8 cellular contexts compared by ENCODE assay signal in the genomic region with DNA sequence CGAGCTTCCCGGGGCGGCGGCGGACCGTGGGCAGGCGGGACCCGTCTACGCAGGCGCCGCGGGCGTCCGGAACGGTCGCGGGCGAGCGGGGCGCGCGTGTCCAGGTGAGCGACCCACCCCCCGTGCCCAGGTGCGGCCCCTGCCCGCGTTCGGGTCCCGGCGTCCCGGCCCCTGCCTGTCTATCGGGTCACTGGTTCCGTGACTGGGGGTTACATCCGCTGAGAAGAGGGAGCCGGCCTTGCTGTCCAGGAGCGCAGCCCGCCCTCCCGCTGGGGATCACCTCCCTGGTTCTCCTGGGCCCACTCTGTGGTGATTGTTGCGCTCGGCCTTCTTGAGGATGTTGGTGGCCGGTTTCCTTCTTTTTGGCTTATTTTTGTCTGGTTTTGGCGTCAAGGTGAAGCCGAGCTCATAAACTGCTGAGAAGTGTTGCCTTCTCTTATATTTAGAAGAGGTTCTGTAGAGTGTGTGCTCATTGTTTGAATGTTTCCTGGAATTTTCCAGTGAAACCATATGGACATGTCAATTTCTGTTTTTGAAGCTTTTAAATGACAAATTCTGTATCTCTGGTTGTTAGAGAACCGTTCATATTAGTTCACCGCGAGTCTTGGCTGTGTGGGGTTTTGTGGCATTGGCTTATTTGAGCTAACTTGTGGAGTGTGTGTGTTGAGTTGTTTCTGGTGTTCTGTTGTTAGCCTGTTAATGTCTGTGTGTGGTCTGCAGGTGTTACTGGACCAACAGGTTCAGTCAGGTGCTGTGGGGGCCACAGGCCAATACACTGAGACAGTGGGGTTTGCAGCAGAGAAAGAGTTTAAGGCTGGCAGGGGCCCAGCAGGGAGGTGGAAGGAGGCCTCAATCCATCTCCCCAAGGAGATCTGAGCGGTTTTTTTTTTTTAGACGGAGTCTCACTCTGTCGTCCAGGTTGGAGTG. TPM values are rescaled to one million over a fixed set of nuclear protein-coding genes. Genes with fewer than 3 reads are reported as not detected.
DNase-seq lines count a peak whose midpoint lies in the region; ATAC-seq and TF ChIP-seq lines count a peak whose summit lies in the region.

No MANE protein-coding gene starts in this region.

- TF ChIP-seq CTCF in A673 (conservative IDR thresholded peaks at IDR 0.05; ENCODE audit: low read depth, low read length) (no peak), Panc1 (IDR thresholded peaks at IDR 0.05) (no peak), dorsolateral prefrontal cortex (IDR thresholded peaks at IDR 0.05 in 54 of 56, conservative IDR thresholded peaks at IDR 0.05 in 2 of 56; ENCODE audit: low read depth in 1 of 56, partially characterized antibody in 56 of 56) (peak in 1 of 56 donors; percentile 4)

- H3K27me3 ChIP-seq in A673 (replicated peaks; ENCODE audit: insufficient read depth, low read depth, low read length, poor library complexity) (no peaks in the 10 kb centered on the region), Panc1 (ENCODE audit: control insufficient read depth, insufficient read depth, low read length) (no peaks in the 10 kb centered on the region), dorsolateral prefrontal cortex (peaks cover 0 to 2% (median 0%) of the 10 kb centered on the region in 45 donors)

- ATAC-seq in GM18505 (IDR thresholded peaks at IDR 0.05; ENCODE audit: unreplicated experiment) (no peak), HG02970 (IDR thresholded peaks at IDR 0.05; ENCODE audit: low FRiP score, unreplicated experiment) (peak; percentile 24), Panc1 (peak; percentile 68)

- H3K4me1 ChIP-seq in A673 (ENCODE audit: insufficient read depth, low read length, poor library complexity, severe bottlenecking) = peaks cover 3% of the 10 kb centered on the region
- H3K4me1 ChIP-seq in Panc1 (ENCODE audit: control insufficient read depth, insufficient read depth, low read length) = 0 out of 2 replicates have a peak, but pooled peaks cover 2% of the 10 kb centered on the region

- H3K4me3 ChIP-seq in A673 (ENCODE audit: low read depth, low read length, poor library complexity, severe bottlenecking) = peak overlapping the region; percentile 83
- H3K4me3 ChIP-seq in Panc1 (ENCODE audit: low read depth in 2 of 2, low read length in 2 of 2) = peak overlapping the region; percentile 71 to 80
- H3K4me3 ChIP-seq in dorsolateral prefrontal cortex = peak overlapping the region; percentile 65 to 98 (median 88)

- H3K27ac ChIP-seq in A673 (ENCODE audit: low read depth, low read length, poor library complexity, severe bottlenecking) (peak overlapping the region; percentile 66), Panc1 (ENCODE audit: low read length) (peak overlapping the region; percentile 86), dorsolateral prefrontal cortex (peak overlapping the region in 1 of 59 donors; percentile 46)

- BruUV-seq in A673 (replicated peaks; lab: Mats Ljungman, UMichigan) (TSS peak; percentile 53), Panc1 (replicated peaks; lab: Mats Ljungman, UMichigan) (TSS peak; percentile 75)

- intact Hi-C loops in A673 (cut with micrococcal nuclease; ENCODE audit: unreplicated experiment) = no loop called here
- intact Hi-C loops in Panc1 (cut with micrococcal nuclease; ENCODE audit: unreplicated experiment) = loop anchor here (10.0 kb wide), 1 partner anchor 138 kb away; no protein-coding TSS in a partner anchor
- intact Hi-C loops in dorsolateral prefrontal cortex (cut with DNase I) = loop anchor here (5.0 to 10.0 kb wide), 4 partner anchors 50 to 280 kb away; a partner anchor contains a TSS

- peak; percentile 23 for DNase-seq in A673 (ENCODE audit: low spot score)
- no peak for DNase-seq in Panc1 (ENCODE audit: low read depth, low spot score)
- DNase-seq in dorsolateral prefrontal cortex = peak in 4 of 10 donors; percentile 17 to 34 (median 25)
- peak; percentile 14 to 25 for DNase-seq in lung microvascular endothelial cell (ENCODE audit: low read depth in 2 of 2)
- peak; percentile 17 for DNase-seq in ureter (ENCODE audit: low spot score)
- DNase-seq in NCI-H345 (lab: John Stamatoyannopoulos, UW) = no peak

- CTCF ChIA-PET in A673 (lab: Charles Lee) (no interaction called here), Panc1 (lab: Charles Lee) (no interaction called here)

- peaks cover 10% of the 10 kb centered on the region for H3K36me3 ChIP-seq in A673 (ENCODE audit: insufficient read depth, low read length, poor library complexity, severe bottlenecking)
- H3K36me3 ChIP-seq in Panc1 (ENCODE audit: control insufficient read depth, insufficient read depth, low read length) = no peaks in the 10 kb centered on the region

- H3K9me3 ChIP-seq in A673 (ENCODE audit: low read depth, low read length, poor library complexity, severe bottlenecking) (peaks cover 4% of the 10 kb centered on the region), Panc1 (ENCODE audit: control insufficient read depth, insufficient read depth, low read depth, low read length) (no peaks in the 10 kb centered on the region)

- in situ Hi-C loops in Panc1 (cut with HindIII; ENCODE audit: low pct_unique_long_range_greater_than_20kb, low sequenced_read_pairs) = no loop called here

- TF ChIP-seq POLR2A in GM18505 (IDR thresholded peaks at IDR 0.05; ENCODE audit: borderline replicate concordance, extremely low read depth, insufficient read depth, insufficient read length) = peak; percentile 2

- POLR2A ChIA-PET in A673 (lab: Charles Lee; ENCODE audit: low non-redundant PET) (interaction anchor here (0.6 kb wide), 1 partner anchor 203 kb away, joined by 3 read pairs; no protein-coding TSS in a partner anchor), Panc1 (lab: Charles Lee) (interaction anchor here (1.0 kb wide), 1 partner anchor 68 kb away, joined by 3 read pairs; no protein-coding TSS in a partner anchor)

RNA-seq across cellular contexts. Expression of a gene that starts 0.6 kb away (rescaled TPM):
- total RNA-seq in A673 (2021) (37.2 and 40.1 TPM in 2 replicates), Panc1 (2021; ENCODE audit: unreplicated experiment) (33.2 TPM), dorsolateral prefrontal cortex (10 to 100 TPM in 5 of 120 experiments, 1 to 10 TPM in 115; 4.0 to 11.0 (median 7.0) TPM), lung microvascular endothelial cell (0.99 and 1.5 TPM in 2 replicates), ureter (10.9 TPM)
- 7.5 TPM for polyA plus RNA-seq in Panc1 (2012; ENCODE audit: insufficient read length)

Comparison
In these comparisons a context has a peak if more than half of its experiments do, and no peak if none do; other contexts are left out.
1. DNase-seq: peak in A673 (single experiment), lung microvascular endothelial cell (2 of 2) and ureter (single experiment); none in Panc1 (single experiment) and NCI-H345 (single experiment).
2. Peak in every context shown above with its lines, with median percentiles within 50 percentile points of each other: H3K4me3 ChIP-seq.